Comparison of ENCODE assay signal across 1 cellular context in the genomic region with DNA sequence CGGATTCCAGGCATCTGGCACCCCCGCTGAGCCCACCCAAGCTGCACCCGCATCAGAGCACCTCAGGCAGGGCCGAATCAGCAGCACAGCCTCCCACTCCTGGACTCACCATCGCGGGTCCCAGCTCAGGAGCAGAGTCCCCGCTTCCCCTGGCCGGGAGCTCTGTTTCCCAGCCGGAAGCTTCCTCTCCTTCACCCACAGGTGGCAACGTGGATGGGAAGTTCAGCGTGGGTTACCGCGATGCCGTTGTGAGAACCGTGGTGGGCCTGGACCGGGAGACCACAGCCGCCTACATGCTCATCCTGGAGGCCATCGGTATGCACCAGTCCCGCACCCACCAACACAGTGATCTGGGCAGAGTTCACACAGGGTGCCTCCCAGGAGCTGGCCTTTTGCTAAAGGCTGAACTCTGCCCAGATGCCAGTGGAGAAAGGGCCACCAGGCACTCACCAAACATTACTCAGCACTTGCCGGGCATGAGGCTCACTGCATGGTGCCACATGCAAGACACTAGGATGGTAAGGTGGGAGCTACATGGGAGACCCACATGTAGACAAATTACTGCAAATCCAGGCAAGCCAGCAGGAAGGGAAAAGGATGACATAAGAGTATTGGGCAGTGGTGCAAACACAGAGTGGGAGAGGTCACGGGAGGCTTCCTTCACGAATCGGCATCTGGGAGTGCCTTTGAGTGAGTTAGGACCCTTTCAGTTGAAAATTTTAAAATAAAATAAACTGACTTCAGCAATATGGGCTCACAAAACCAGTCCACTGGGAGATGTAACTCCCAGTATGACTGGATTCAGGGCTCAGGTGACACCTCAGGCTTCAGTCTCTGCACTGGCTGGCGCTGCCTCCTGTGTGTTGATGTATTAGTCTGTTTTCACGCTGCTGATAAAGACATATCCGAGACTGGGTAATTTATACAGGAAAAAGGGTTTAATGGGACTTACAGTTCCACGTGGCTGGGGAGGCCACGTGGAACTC.
TF ChIP-seq lines count a peak whose summit lies in the region.

No MANE protein-coding gene starts in this region.

TF ChIP-seq in GM23338, 12 proteins besides CTCF, POLR2A, EP300 and RAD21 (continued from another document):
- TF ChIP-seq, protein P1, sequence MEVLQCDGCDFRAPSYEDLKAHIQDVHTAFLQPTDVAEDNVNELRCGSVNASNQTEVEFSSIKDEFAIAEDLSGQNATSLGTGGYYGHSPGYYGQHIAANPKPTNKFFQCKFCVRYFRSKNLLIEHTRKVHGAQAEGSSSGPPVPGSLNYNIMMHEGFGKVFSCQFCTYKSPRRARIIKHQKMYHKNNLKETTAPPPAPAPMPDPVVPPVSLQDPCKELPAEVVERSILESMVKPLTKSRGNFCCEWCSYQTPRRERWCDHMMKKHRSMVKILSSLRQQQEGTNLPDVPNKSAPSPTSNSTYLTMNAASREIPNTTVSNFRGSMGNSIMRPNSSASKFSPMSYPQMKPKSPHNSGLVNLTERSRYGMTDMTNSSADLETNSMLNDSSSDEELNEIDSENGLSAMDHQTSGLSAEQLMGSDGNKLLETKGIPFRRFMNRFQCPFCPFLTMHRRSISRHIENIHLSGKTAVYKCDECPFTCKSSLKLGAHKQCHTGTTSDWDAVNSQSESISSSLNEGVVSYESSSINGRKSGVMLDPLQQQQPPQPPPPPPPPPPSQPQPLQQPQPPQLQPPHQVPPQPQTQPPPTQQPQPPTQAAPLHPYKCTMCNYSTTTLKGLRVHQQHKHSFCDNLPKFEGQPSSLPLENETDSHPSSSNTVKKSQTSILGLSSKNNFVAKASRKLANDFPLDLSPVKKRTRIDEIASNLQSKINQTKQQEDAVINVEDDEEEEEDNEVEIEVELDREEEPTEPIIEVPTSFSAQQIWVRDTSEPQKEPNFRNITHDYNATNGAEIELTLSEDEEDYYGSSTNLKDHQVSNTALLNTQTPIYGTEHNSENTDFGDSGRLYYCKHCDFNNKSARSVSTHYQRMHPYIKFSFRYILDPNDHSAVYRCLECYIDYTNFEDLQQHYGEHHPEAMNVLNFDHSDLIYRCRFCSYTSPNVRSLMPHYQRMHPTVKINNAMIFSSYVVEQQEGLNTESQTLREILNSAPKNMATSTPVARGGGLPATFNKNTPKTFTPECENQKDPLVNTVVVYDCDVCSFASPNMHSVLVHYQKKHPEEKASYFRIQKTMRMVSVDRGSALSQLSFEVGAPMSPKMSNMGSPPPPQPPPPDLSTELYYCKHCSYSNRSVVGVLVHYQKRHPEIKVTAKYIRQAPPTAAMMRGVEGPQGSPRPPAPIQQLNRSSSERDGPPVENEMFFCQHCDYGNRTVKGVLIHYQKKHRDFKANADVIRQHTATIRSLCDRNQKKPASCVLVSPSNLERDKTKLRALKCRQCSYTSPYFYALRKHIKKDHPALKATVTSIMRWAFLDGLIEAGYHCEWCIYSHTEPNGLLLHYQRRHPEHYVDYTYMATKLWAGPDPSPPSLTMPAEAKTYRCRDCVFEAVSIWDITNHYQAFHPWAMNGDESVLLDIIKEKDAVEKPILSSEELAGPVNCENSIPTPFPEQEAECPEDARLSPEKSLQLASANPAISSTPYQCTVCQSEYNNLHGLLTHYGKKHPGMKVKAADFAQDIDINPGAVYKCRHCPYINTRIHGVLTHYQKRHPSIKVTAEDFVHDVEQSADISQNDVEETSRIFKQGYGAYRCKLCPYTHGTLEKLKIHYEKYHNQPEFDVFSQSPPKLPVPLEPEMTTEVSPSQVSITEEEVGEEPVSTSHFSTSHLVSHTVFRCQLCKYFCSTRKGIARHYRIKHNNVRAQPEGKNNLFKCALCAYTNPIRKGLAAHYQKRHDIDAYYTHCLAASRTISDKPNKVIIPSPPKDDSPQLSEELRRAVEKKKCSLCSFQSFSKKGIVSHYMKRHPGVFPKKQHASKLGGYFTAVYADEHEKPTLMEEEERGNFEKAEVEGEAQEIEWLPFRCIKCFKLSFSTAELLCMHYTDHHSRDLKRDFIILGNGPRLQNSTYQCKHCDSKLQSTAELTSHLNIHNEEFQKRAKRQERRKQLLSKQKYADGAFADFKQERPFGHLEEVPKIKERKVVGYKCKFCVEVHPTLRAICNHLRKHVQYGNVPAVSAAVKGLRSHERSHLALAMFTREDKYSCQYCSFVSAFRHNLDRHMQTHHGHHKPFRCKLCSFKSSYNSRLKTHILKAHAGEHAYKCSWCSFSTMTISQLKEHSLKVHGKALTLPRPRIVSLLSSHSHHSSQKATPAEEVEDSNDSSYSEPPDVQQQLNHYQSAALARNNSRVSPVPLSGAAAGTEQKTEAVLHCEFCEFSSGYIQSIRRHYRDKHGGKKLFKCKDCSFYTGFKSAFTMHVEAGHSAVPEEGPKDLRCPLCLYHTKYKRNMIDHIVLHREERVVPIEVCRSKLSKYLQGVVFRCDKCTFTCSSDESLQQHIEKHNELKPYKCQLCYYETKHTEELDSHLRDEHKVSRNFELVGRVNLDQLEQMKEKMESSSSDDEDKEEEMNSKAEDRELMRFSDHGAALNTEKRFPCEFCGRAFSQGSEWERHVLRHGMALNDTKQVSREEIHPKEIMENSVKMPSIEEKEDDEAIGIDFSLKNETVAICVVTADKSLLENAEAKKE (CRISPR knock-in tag; IDR thresholded peaks at IDR 0.05): no peak
- TF ChIP-seq, protein P2, sequence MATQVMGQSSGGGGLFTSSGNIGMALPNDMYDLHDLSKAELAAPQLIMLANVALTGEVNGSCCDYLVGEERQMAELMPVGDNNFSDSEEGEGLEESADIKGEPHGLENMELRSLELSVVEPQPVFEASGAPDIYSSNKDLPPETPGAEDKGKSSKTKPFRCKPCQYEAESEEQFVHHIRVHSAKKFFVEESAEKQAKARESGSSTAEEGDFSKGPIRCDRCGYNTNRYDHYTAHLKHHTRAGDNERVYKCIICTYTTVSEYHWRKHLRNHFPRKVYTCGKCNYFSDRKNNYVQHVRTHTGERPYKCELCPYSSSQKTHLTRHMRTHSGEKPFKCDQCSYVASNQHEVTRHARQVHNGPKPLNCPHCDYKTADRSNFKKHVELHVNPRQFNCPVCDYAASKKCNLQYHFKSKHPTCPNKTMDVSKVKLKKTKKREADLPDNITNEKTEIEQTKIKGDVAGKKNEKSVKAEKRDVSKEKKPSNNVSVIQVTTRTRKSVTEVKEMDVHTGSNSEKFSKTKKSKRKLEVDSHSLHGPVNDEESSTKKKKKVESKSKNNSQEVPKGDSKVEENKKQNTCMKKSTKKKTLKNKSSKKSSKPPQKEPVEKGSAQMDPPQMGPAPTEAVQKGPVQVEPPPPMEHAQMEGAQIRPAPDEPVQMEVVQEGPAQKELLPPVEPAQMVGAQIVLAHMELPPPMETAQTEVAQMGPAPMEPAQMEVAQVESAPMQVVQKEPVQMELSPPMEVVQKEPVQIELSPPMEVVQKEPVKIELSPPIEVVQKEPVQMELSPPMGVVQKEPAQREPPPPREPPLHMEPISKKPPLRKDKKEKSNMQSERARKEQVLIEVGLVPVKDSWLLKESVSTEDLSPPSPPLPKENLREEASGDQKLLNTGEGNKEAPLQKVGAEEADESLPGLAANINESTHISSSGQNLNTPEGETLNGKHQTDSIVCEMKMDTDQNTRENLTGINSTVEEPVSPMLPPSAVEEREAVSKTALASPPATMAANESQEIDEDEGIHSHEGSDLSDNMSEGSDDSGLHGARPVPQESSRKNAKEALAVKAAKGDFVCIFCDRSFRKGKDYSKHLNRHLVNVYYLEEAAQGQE (IDR thresholded peaks at IDR 0.05; ENCODE audit: unreplicated experiment): no peak
- TF ChIP-seq EZH2phosphoT487 (IDR thresholded peaks at IDR 0.05; ENCODE audit: unreplicated experiment) (no peak), NANOG (IDR thresholded peaks at IDR 0.05; ENCODE audit: borderline replicate concordance) (no peak)
